Comparison of ENCODE assay signal across 1 cellular context in the genomic region with DNA sequence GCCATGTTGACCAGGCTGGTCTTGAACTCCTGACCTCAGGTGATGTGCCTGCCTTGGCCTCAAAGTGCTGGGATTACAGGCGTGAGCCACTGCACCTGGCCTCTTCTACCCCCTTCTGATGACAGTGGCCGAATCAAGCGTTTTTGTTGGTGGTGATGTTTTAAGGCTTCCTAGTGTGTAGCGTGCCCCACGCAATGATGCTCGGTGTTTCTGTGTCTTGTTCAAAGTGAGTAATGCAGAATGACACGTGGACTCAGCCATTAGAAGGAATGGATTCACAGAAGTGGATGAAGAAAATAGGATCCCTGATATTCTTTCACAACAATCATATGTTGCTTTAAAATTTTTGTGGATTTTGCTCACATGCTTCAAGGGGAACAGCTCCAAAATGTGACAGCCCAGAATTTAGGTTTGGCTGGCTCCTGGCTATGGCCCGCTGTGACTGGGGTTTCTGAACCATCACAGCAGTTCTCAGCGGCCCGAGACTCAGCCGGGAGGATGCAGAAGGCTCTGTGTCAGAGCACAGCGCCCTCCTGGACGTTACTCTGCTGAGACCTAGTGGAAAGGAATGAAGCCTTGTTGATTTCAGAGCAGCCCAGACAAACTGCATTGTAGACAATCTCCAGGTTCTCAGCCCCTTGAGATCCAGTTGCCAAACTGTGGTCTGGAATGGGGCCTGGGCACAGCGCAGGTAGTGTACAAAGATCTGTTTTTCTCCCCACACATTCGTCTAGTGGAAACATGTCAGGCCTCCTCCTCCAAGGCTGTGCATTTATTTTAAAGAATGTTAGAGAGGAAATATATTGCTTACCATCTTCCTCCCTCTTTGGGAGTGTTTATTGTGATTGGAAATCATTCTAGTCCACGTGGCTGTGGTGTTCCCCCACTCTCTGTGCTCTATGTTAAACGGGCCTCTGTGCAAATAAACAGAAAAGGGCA.
A peak's percentile ranks its signal among the peaks of the same experiment; 100 is the strongest.
TF ChIP-seq lines count a peak whose summit lies in the region.

No MANE protein-coding gene starts in this region.

TF ChIP-seq in Ishikawa, 13 proteins besides CTCF, POLR2A, EP300 and RAD21 (continued from another document):
- TF ChIP-seq REST (IDR thresholded peaks at IDR 0.05; ENCODE audit: low read depth): no peak
- TF ChIP-seq TEAD4 (IDR thresholded peaks at IDR 0.05): 0 out of 2 replicates have a peak, but pooled peaks have one; percentile 47
- TF ChIP-seq TCF12 (IDR thresholded peaks at IDR 0.05; ENCODE audit: low read depth): peak; percentile 36; the same call in 1 of the 2 replicates
- TF ChIP-seq YY1 (IDR thresholded peaks at IDR 0.05; ENCODE audit: low read depth): no peak
- TF ChIP-seq EGR1 (IDR thresholded peaks at IDR 0.05): no peak
- TF ChIP-seq ZBTB7A (IDR thresholded peaks at IDR 0.05; ENCODE audit: low read depth): no peak
- TF ChIP-seq FOXM1 (IDR thresholded peaks at IDR 0.05; ENCODE audit: borderline replicate concordance, low read depth): no peak
- TF ChIP-seq USF1 (IDR thresholded peaks at IDR 0.05): no peak
- no peak for TF ChIP-seq TAF1 (IDR thresholded peaks at IDR 0.05; ENCODE audit: low read depth)
